In genomic region chr1:18440385-18441226, GRCh38 we compare ENCODE assay signal across 33 cellular contexts. TPM values are rescaled to one million over a fixed set of nuclear protein-coding genes. Genes with fewer than 3 reads are reported as not detected.
DNase-seq lines count a peak whose midpoint lies in the region; ATAC-seq, FAIRE-seq and TF ChIP-seq lines count a peak whose summit lies in the region.
"Had no signal": no experiment of that assay in that cellular context is flagged by ENCODE, and none has a peak within 500 bp of the region (broad histone marks: within the 10 kb centered on the region; RNA-seq: fewer than 3 reads in every experiment).

No MANE protein-coding gene starts in this region.

- DNase-seq in ELF-1 (ENCODE audit: low read depth, low spot score) (peak; percentile 56), NCI-H524 treated with DMSO at 0.1 percent for 48 hours (lab: John Stamatoyannopoulos, UW) (peak; percentile 96), colonic mucosa (peak; percentile 19), mucosa of descending colon (peak in 1 of 3 donors; percentile 43), RCC 7860 (ENCODE audit: low spot score) (no peak), cerebellar nuclear complex (lab: John Stamatoyannopoulos, UW) (no peak), HAP-1 (ENCODE audit: low spot score in 2 of 2) (no peak)
- DNase-seq: activated CD4-positive, alpha-beta memory T cell treated with anti-CD3 and anti-CD28 coated beads for 36 hours; activated CD4-positive, CD25-positive, alpha-beta regulatory T cell treated with anti-CD3 and anti-CD28 coated beads, Interleukin-2, amount 50 U/mL, for 72 hours; activated naive CD4-positive, alpha-beta T cell treated with anti-CD3 and anti-CD28 coated beads for 36 hours; adrenal gland; BE2C; DMS153; left ventricle myocardium inferior; mesenchymal stem cell; NCI-H1417 treated with DMSO at 0.1 percent for 48 hours; NCI-H2029 treated with DMSO at 0.1 percent for 48 hours; NCI-H345; pancreas; retina; SK-N-SH; stimulated activated naive B cell treated with anti-CD40 and anti-IgM and Interleukin-4, amounts not matched to agents 10 μg/mL and 1 μg/mL and 100 μg/mL, for 72 hours had no signal

- TF ChIP-seq CTCF in colonic mucosa (IDR thresholded peaks at IDR 0.05) (no peak), mucosa of descending colon (IDR thresholded peaks at IDR 0.05) (no peak)

- in situ Hi-C loops in HAP-1 (cut with MboI; ENCODE audit: low sequenced_read_pairs), result no loop called here

- H3K9ac ChIP-seq in colonic mucosa (ENCODE audit: low read depth in 2 of 2, low read length in 2 of 2), result no peak overlapping the region
- H3K9ac ChIP-seq: KMS-11, neural progenitor cell, SK-N-SH had no signal

- ATAC-seq in mucosa of descending colon, result peak; percentile 88
- ATAC-seq: GM12878; stimulated activated naive B cell treated with anti-CD40 and anti-IgM and Interleukin-4, amounts not matched to agents 10 μg/mL and 1 μg/mL and 100 μg/mL, for 72 hours had no signal

- H3K4me1 ChIP-seq in colonic mucosa (no peaks in the 10 kb centered on the region), mucosa of descending colon (ENCODE audit: low read depth) (peaks cover 4% of the 10 kb centered on the region), HAP-1 (peaks cover 7% of the 10 kb centered on the region)
- H3K4me1 ChIP-seq: adrenal gland, BE2C, left ventricle myocardium inferior, pancreas had no signal

- H3K9me3 ChIP-seq in colonic mucosa, result no peaks in the 10 kb centered on the region
- H3K9me3 ChIP-seq in mucosa of descending colon, result no peaks in the 10 kb centered on the region
- H3K9me3 ChIP-seq in HAP-1, result no peaks in the 10 kb centered on the region
- H3K9me3 ChIP-seq: adrenal gland, BE2C, pancreas, SK-N-SH had no signal

- H3K36me3 ChIP-seq in colonic mucosa, result no peaks in the 10 kb centered on the region
- no peaks in the 10 kb centered on the region for H3K36me3 ChIP-seq in mucosa of descending colon (ENCODE audit: low read depth)
- no peaks in the 10 kb centered on the region for H3K36me3 ChIP-seq in HAP-1 (replicated peaks)
- H3K36me3 ChIP-seq: adrenal gland, BE2C, left ventricle myocardium inferior, neural progenitor cell, pancreas had no signal

- H3K4me3 ChIP-seq in colonic mucosa (no peak overlapping the region), mucosa of descending colon (no peak overlapping the region), HAP-1 (no peak overlapping the region)
- H3K4me3 ChIP-seq: adrenal gland, GM12878, left ventricle myocardium inferior, neural progenitor cell, pancreas, skin epidermis had no signal

- intact Hi-C loops in colonic mucosa (cut with DNase I), result no loop called here
- intact Hi-C loops in mucosa of descending colon (cut with DNase I, micrococcal nuclease), result no loop called here

- no peak for FAIRE-seq in RCC 7860 (lab: Jason Lieb, UNC)
- FAIRE-seq: GM12878, H54, pancreas, TTC549, urothelium cell line had no signal

- H3K27ac ChIP-seq in colonic mucosa, result no peak overlapping the region
- H3K27ac ChIP-seq: adrenal gland, HL-60, KMS-11, left ventricle myocardium inferior, neural progenitor cell, pancreas, skin epidermis had no signal

- H3K27me3 ChIP-seq in colonic mucosa (no peaks in the 10 kb centered on the region), HAP-1 (ENCODE audit: low read depth) (no peaks in the 10 kb centered on the region)
- H3K27me3 ChIP-seq: adrenal gland, BE2C, neural progenitor cell, pancreas had no signal

RNA-seq across cellular contexts. Expression of gene KLHDC7A, which starts 40.1 kb away (rescaled TPM):
- total RNA-seq in colonic mucosa (1 to 10 TPM; 1.0 to 2.2 TPM), mucosa of descending colon (1 to 10 TPM in 2 of 3 donors, under 1 TPM in 1; 0.13 to 3.5 (median 2.3) TPM)
- total RNA-seq: activated CD4-positive, alpha-beta memory T cell treated with anti-CD3 and anti-CD28 coated beads for 36 hours; activated naive CD4-positive, alpha-beta T cell treated with anti-CD3 and anti-CD28 coated beads for 36 hours; activated T-helper 1 cell treated with anti-CD3 and anti-CD28 coated beads, Interleukin-12 subunit alpha, Interleukin-12 subunit beta, Interleukin-2, Interleukin-4 antibody, amounts not matched to agents 30 ng/mL and 10 ng/mL and 1 ng/mL, durations not matched to agents 14 hours and 24 hours and 36 hours; adrenal gland; GM12878; left ventricle myocardium inferior; myocyte; temporal lobe had no signal

Comparison
In these comparisons a context has a peak if more than half of its experiments do, and no peak if none do; other contexts are left out.
1. DNase-seq: peak in ELF-1 (single experiment), NCI-H524 treated with DMSO at 0.1 percent for 48 hours (single experiment) and colonic mucosa (single experiment); none in RCC 7860 (single experiment), cerebellar nuclear complex (0 of 2) and HAP-1 (0 of 2).